ENCODE assay signal across 8 cellular contexts in the genomic region with DNA sequence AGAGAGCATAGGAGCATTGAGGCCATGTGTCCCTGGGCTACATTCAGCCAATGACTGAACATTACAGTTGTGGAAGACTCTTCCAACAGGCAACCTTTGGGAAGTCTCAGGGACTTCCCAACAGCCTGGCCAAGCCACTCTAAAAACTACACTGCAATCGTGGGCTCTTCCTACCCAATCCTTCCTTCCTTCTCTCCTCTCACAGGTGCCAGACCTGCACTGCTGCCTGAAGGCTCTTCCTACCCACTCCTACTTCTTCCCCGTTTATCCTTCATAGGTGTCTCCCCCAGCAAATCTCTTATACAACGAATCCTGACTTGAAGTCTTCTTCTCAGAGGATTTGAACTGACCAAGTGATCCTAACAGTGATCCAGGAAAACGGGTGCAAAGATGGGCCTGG.
"Had no signal": no experiment of that assay in that cellular context is flagged by ENCODE, and none has a peak within 500 bp of the region (broad histone marks: within the 10 kb centered on the region; RNA-seq: fewer than 3 reads in every experiment).

No MANE protein-coding gene starts in this region.

- ATAC-seq: HepG2, K562 had no signal

- H3K4me3 Mint-ChIP-seq: IgD-negative memory B cell had no signal

- H3K4me1 Mint-ChIP-seq: IgD-negative memory B cell had no signal

- H3K36me3 Mint-ChIP-seq: IgD-negative memory B cell had no signal

- DNase-seq: IMR-90, KBM-7, KG1 had no signal

- H3K4me3 ChIP-seq: K562 had no signal

- H3K27ac ChIP-seq: HL-60, KMS-11 had no signal
